ENCODE assay signal across 13 cellular contexts in the genomic region with DNA sequence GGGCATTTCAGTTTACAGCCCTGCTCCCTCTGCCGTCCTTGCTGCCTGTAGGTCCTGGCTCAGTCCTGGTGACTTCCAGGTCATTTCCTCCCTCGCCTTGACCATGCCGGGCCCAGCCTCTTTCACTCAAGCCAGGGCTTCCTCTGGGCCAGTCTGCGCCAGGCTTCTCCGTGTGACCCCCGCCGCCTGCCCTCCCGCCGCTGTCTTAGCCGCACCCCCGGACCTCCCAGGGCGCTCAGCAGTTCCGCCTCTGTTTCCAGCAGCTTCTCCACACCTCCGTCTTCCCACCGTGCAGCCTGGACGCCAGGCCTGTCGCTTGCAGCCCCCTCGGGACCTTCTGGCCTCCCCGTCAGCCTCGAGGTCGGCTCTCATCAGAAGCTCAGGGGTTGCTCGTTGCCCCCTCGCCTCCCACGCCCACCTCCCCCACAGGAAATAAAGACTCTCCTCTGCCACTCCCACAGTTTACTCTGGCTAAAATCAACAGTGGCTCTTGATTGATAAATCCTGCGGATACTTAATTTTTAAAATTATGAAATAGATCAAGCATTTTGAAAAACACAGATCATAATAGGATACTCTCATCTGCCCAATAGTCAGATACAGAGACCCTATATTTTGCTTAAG.
DNase-seq lines count a peak whose midpoint lies in the region; ATAC-seq, FAIRE-seq and TF ChIP-seq lines count a peak whose summit lies in the region.
"Had no signal": no experiment of that assay in that cellular context is flagged by ENCODE, and none has a peak within 500 bp of the region (broad histone marks: within the 10 kb centered on the region; RNA-seq: fewer than 3 reads in every experiment).

No MANE protein-coding gene starts in this region.

- in situ Hi-C loops in HepG2 (cut with HindIII; ENCODE audit: extremely low pct_ligation_motif_present, low pct_unique_long_range_greater_than_20kb): no loop called here

- no peaks in the 10 kb centered on the region for H4K20me1 ChIP-seq in HepG2 (ENCODE audit: insufficient read depth, low read length)

- no peaks in the 10 kb centered on the region for H3K9me3 ChIP-seq in HepG2 (ENCODE audit: low read length)
- H3K9me3 ChIP-seq in spleen: no peaks in the 10 kb centered on the region
- H3K9me3 ChIP-seq in tibial nerve: no peaks in the 10 kb centered on the region
- H3K9me3 ChIP-seq: Peyer's patch had no signal

- no peaks in the 10 kb centered on the region for H3K36me3 Mint-ChIP-seq in dendritic cell treated with granulocyte-macrophage colony-stimulating factor and Interleukin-4, amounts not matched to agents 40 ng/mL and 50 ng/mL, for 4 days (ENCODE audit: low read depth)

- TF ChIP-seq POLR2A in NB4 (IDR thresholded peaks at IDR 0.05; ENCODE audit: extremely low read depth, insufficient read length) (no peak), HepG2 (IDR thresholded peaks at IDR 0.05; ENCODE audit: insufficient read depth in 1 of 2, low read depth in 2 of 2, low read length in 2 of 2) (no peak), spleen (IDR thresholded peaks at IDR 0.05) (no peak), tibial nerve (IDR thresholded peaks at IDR 0.05) (no peak)

- 33% methylated on average over 23 of the region's 25 CpGs for WGBS in HepG2 (ENCODE audit: low lambda C conversion rate)
- 15 to 43% (median 16%) methylated on average over 23 to 25 of the region's 25 CpGs for WGBS in spleen, 5 donors
- 26 to 32% methylated on average over 25 of the region's 25 CpGs for WGBS in tibial nerve, 2 donors

- FAIRE-seq in HepG2 (lab: Jason Lieb, UNC): no peak

- no peaks in the 10 kb centered on the region; a peak in 1 of 5 replicates for H3K27me3 ChIP-seq in HepG2 (ENCODE audit: control insufficient read depth in 1 of 2, insufficient read depth in 2 of 2, low read length in 2 of 2)
- H3K27me3 ChIP-seq in spleen (replicated peaks in 1 of 7): no peaks in the 10 kb centered on the region
- no peaks in the 10 kb centered on the region for H3K27me3 ChIP-seq in foreskin keratinocyte
- no peaks in the 10 kb centered on the region for H3K27me3 ChIP-seq in tibial nerve
- H3K27me3 ChIP-seq: Peyer's patch had no signal

- H3K4me3 ChIP-seq in NB4 (ENCODE audit: low read depth, low read length) (no peak overlapping the region), HepG2 (replicated peaks in 1 of 3; ENCODE audit: insufficient read depth in 1 of 3, low read depth in 2 of 3, low read length in 3 of 3) (peak overlapping the region in 1 of 3 experiments; percentile 43; a peak in 1 of 6 replicates), spleen (peak overlapping the region in 2 of 8 donors; percentile 19 to 45), tibial nerve (peak overlapping the region in 1 of 4 donors; percentile 22)

- H2AFZ ChIP-seq in HepG2 (ENCODE audit: low read length): no peak overlapping the region

- BruUV-seq in HepG2 (replicated peaks; lab: Mats Ljungman, UMichigan): no TSS peak

- no peaks in the 10 kb centered on the region for H3K79me2 ChIP-seq in HepG2 (ENCODE audit: insufficient read depth, low read length)

- no peak for TF ChIP-seq CTCF in NB4 (IDR thresholded peaks at IDR 0.05; ENCODE audit: low read depth, low read length)
- no peak for TF ChIP-seq CTCF in HepG2 (CRISPR knock-in tag; IDR thresholded peaks at IDR 0.05)
- no peak for TF ChIP-seq CTCF in spleen (IDR thresholded peaks at IDR 0.05 in 8 of 11, conservative IDR thresholded peaks at IDR 0.05 in 3 of 11)
- no peak for TF ChIP-seq CTCF in foreskin keratinocyte (conservative IDR thresholded peaks at IDR 0.05)
- TF ChIP-seq CTCF in tibial nerve (IDR thresholded peaks at IDR 0.05): no peak

- no peak overlapping the region for H3K9ac ChIP-seq in HepG2 (ENCODE audit: insufficient read depth, low read depth, low read length)

- H3K27ac ChIP-seq in HepG2 (ENCODE audit: extremely low read length, insufficient read depth, low read length): no peak overlapping the region
- peak overlapping the region in 2 of 8 donors; percentile 26 to 45 for H3K27ac ChIP-seq in spleen
- no peak overlapping the region for H3K27ac ChIP-seq in foreskin keratinocyte
- no peak overlapping the region for H3K27ac ChIP-seq in tibial nerve
- H3K27ac ChIP-seq: Peyer's patch had no signal

- H3K27ac Mint-ChIP-seq in dendritic cell treated with granulocyte-macrophage colony-stimulating factor and Interleukin-4, amounts not matched to agents 40 ng/mL and 50 ng/mL, for 4 days: peak overlapping the region; percentile 23

- DNase-seq in NB4 (ENCODE audit: low read depth) (peak; percentile 22), HepG2 (ENCODE audit: low spot score) (no peak), spleen (peak; percentile 80), foreskin keratinocyte (no peak), tibial nerve (ENCODE audit: low spot score in 2 of 2) (no peak)
- DNase-seq: activated CD8-positive, alpha-beta memory T cell treated with anti-CD3 and anti-CD28 coated beads, Interleukin-2, amount 50 U/mL, for 4 hours; effector memory CD4-positive, alpha-beta T cell; HCEC 1CT; NCI-H2107; Peyer's patch had no signal

- no peak for TF ChIP-seq EP300 in HepG2 (IDR thresholded peaks at IDR 0.05; ENCODE audit: low read depth in 2 of 2, low read length in 2 of 2)
- no peak for TF ChIP-seq EP300 in HepG2 (CRISPR knock-in tag; IDR thresholded peaks at IDR 0.05; ENCODE audit: borderline replicate concordance)
- TF ChIP-seq EP300 in tibial nerve (IDR thresholded peaks at IDR 0.05): no peak

- CTCF ChIA-PET in HepG2 (lab: Yijun Ruan, JAX; ENCODE audit: low intra/inter-chr PET ratio, low total read pairs): no interaction called here

- H3K4me1 ChIP-seq in HepG2 (ENCODE audit: insufficient read depth, low read length) (peaks cover 20% of the 10 kb centered on the region), spleen (peaks cover 0 to 12% (median 6%) of the 10 kb centered on the region in 6 donors), foreskin keratinocyte (no peaks in the 10 kb centered on the region), tibial nerve (peaks cover 0 to 7% (median 0%) of the 10 kb centered on the region in 4 donors)

- 0 out of 2 replicates have a peak overlapping the region, but pooled peaks have one; percentile 24 for H3K4me2 ChIP-seq in HepG2 (ENCODE audit: low read depth, low read length)

- TF ChIP-seq RAD21 in HepG2 (CRISPR knock-in tag; IDR thresholded peaks at IDR 0.05): no peak

- H3K27me3 Mint-ChIP-seq in dendritic cell treated with granulocyte-macrophage colony-stimulating factor and Interleukin-4, amounts not matched to agents 40 ng/mL and 50 ng/mL, for 4 days: peaks cover 4% of the 10 kb centered on the region

- H3K36me3 ChIP-seq in HepG2 (replicated peaks in 1 of 2; ENCODE audit: control insufficient read depth in 1 of 2, insufficient read depth in 2 of 2, low read length in 2 of 2) (no peaks in the 10 kb centered on the region), spleen (no peaks in the 10 kb centered on the region), tibial nerve (no peaks in the 10 kb centered on the region)
- H3K36me3 ChIP-seq: Peyer's patch had no signal

- H3K4me3 Mint-ChIP-seq in dendritic cell treated with granulocyte-macrophage colony-stimulating factor and Interleukin-4, amounts not matched to agents 40 ng/mL and 50 ng/mL, for 4 days: peak overlapping the region; percentile 64
- H3K4me3 Mint-ChIP-seq: neural crest cell had no signal

- peaks cover 6% of the 10 kb centered on the region for H3K4me1 Mint-ChIP-seq in dendritic cell treated with granulocyte-macrophage colony-stimulating factor and Interleukin-4, amounts not matched to agents 40 ng/mL and 50 ng/mL, for 4 days (ENCODE audit: low read depth)

- intact Hi-C loops in dendritic cell treated with granulocyte-macrophage colony-stimulating factor and Interleukin-4, amounts not matched to agents 40 ng/mL and 50 ng/mL, for 4 days (cut with micrococcal nuclease): no loop called here
- intact Hi-C loops in HepG2 (cut with micrococcal nuclease; ENCODE audit: unreplicated experiment) (no loop called here), spleen (cut with DNase I; ENCODE audit: low total_unique reads) (no loop called here)

- H3K9me3 Mint-ChIP-seq in dendritic cell treated with granulocyte-macrophage colony-stimulating factor and Interleukin-4, amounts not matched to agents 40 ng/mL and 50 ng/mL, for 4 days: no peaks in the 10 kb centered on the region

- ATAC-seq in HepG2 (peak; percentile 89), HG02885 (IDR thresholded peaks at IDR 0.05; ENCODE audit: poor library complexity, unreplicated experiment) (no peak), foreskin keratinocyte (no peak)

- POLR2A ChIA-PET in HepG2 (lab: Yijun Ruan, JAX): no interaction called here

TF ChIP-seq in HepG2, 621 proteins besides CTCF, POLR2A, EP300 and RAD21 (continues in another document):
- TF ChIP-seq, protein P1, sequence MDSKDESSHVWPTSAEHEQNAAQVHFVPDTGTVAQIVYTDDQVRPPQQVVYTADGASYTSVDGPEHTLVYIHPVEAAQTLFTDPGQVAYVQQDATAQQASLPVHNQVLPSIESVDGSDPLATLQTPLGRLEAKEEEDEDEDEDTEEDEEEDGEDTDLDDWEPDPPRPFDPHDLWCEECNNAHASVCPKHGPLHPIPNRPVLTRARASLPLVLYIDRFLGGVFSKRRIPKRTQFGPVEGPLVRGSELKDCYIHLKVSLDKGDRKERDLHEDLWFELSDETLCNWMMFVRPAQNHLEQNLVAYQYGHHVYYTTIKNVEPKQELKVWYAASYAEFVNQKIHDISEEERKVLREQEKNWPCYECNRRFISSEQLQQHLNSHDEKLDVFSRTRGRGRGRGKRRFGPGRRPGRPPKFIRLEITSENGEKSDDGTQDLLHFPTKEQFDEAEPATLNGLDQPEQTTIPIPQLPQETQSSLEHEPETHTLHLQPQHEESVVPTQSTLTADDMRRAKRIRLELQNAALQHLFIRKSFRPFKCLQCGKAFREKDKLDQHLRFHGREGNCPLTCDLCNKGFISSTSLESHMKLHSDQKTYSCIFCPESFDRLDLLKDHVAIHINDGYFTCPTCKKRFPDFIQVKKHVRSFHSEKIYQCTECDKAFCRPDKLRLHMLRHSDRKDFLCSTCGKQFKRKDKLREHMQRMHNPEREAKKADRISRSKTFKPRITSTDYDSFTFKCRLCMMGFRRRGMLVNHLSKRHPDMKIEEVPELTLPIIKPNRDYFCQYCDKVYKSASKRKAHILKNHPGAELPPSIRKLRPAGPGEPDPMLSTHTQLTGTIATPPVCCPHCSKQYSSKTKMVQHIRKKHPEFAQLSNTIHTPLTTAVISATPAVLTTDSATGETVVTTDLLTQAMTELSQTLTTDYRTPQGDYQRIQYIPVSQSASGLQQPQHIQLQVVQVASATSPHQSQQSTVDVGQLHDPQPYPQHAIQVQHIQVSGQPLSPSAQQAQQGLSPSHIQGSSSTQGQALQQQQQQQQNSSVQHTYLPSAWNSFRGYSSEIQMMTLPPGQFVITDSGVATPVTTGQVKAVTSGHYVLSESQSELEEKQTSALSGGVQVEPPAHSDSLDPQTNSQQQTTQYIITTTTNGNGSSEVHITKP (CRISPR knock-in tag; IDR thresholded peaks at IDR 0.05; ENCODE audit: low read depth): no peak
- no peak for TF ChIP-seq SRY (CRISPR knock-in tag; IDR thresholded peaks at IDR 0.05)
- no peak for TF ChIP-seq ZNF333 (CRISPR knock-in tag; IDR thresholded peaks at IDR 0.05; ENCODE audit: borderline replicate concordance)
- TF ChIP-seq POLR2AphosphoS2 (IDR thresholded peaks at IDR 0.05; ENCODE audit: low read depth, low read length): no peak
- TF ChIP-seq ZNF605 (CRISPR knock-in tag; IDR thresholded peaks at IDR 0.05): no peak

Comparison
In these comparisons a context has a peak if more than half of its experiments do, and no peak if none do; other contexts are left out.
1. DNase-seq: peak in NB4 (single experiment) and spleen (single experiment); none in HepG2 (single experiment), foreskin keratinocyte (0 of 2) and tibial nerve (0 of 2).